In the genomic region with DNA sequence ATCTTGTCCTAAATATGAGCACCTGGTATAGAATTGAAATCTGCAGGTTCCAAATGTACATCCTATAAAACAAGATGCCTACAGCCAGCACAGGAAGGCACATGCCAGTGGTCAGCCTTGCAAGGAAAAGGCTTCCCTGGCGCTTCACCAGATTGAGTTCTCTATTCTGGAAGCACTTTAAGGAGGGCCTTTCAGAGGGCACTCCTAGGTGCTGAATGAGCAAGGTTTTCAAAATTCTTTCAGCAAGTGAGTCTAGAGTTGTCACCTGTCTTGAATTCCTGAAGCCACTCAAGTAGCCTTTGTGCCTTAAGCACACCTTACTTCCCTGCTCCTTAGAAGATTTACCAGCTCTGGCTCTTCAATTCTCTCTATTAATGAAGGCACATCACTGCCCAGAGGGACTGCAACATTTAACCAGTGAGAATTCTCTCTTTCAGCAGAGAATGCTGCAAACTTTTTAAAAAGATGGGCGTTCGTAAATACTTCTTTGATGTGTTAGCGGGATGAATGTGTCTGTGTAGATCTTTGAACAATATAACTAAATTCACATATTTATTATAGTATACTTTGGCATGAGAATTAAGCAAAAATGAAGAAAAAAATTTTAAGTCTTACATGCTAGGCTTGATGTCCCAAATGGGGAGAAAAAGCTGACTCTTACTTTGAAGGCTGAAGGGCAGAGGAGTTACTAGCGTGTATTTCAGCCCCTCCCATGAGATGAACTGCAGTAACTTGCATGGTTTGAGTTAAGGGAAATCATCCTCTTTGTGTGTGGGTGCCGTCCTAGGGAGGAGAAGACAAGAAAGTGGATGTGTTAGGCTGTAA, we compare ENCODE assay signal across 11 cellular contexts.
DNase-seq lines count a peak whose midpoint lies in the region; ATAC-seq and TF ChIP-seq lines count a peak whose summit lies in the region.
"Had no signal": no experiment of that assay in that cellular context is flagged by ENCODE, and none has a peak within 500 bp of the region (broad histone marks: within the 10 kb centered on the region; RNA-seq: fewer than 3 reads in every experiment).

No MANE protein-coding gene starts in this region.

- H3K36me3 Mint-ChIP-seq in MCF 10A (ENCODE audit: insufficient read depth, unreplicated experiment) = peaks cover 36% of the 10 kb centered on the region

- H3K4me3 Mint-ChIP-seq in MCF 10A (ENCODE audit: unreplicated experiment) = peak overlapping the region; percentile 62
- H3K4me3 Mint-ChIP-seq: naive B cell had no signal

- H3K36me3 ChIP-seq in A673 (ENCODE audit: insufficient read depth, low read length, poor library complexity, severe bottlenecking) = no peaks in the 10 kb centered on the region
- no peaks in the 10 kb centered on the region for H3K36me3 ChIP-seq in lung (ENCODE audit: control insufficient read depth in 2 of 2, insufficient read depth in 2 of 2, low read length in 2 of 2)

- 55 to 61% methylated on average over 6 of the region's 6 CpGs for WGBS in lung, 2 donors

- H3K27ac ChIP-seq in A673 (ENCODE audit: low read depth, low read length, poor library complexity, severe bottlenecking) (peak overlapping the region; percentile 86), lung (ENCODE audit: low read depth in 1 of 2, low read length in 1 of 2) (peak overlapping the region in 1 of 2 donors; percentile 82)

- peaks cover 12% of the 10 kb centered on the region for H3K9me3 Mint-ChIP-seq in MCF 10A (ENCODE audit: unreplicated experiment)

- no peak for TF ChIP-seq CTCF in A673 (conservative IDR thresholded peaks at IDR 0.05; ENCODE audit: low read depth, low read length)
- no peak for TF ChIP-seq CTCF in MCF 10A (IDR thresholded peaks at IDR 0.05; ENCODE audit: unreplicated experiment)
- TF ChIP-seq CTCF in lung (IDR thresholded peaks at IDR 0.05; ENCODE audit: control extremely low read depth, extremely low read depth) = no peak

- POLR2A ChIA-PET in A673 (lab: Charles Lee; ENCODE audit: low non-redundant PET) = no interaction called here
- POLR2A ChIA-PET in MCF 10A (lab: Yijun Ruan, JAX) = interaction anchor here (0.6 to 3.5 kb wide), 39 partner anchors 8 to 483 kb away, joined by 3 to 31 read pairs (median 5); a partner anchor contains a TSS

- no peaks in the 10 kb centered on the region for H3K27me3 Mint-ChIP-seq in MCF 10A (ENCODE audit: insufficient read depth, unreplicated experiment)
- H3K27me3 Mint-ChIP-seq: activated CD4-positive, alpha-beta T cell treated with anti-CD3 and anti-CD28 coated beads for 36 hours; naive B cell had no signal

- peaks cover 4% of the 10 kb centered on the region for H3K9me3 ChIP-seq in A673 (ENCODE audit: low read depth, low read length, poor library complexity, severe bottlenecking)
- H3K9me3 ChIP-seq in lung (ENCODE audit: control insufficient read depth in 2 of 2, insufficient read depth in 1 of 2, low read length in 1 of 2) = no peaks in the 10 kb centered on the region

- no peak for DNase-seq in A673 (ENCODE audit: low spot score)
- peak; percentile 34 for DNase-seq in HK-2 (ENCODE audit: unreplicated experiment)
- DNase-seq in MCF 10A (ENCODE audit: unreplicated experiment) = peak; percentile 42
- DNase-seq in lung (ENCODE audit: low spot score) = peak; percentile 69
- no peak for DNase-seq in dermis blood vessel endothelial cell
- DNase-seq in nucleus accumbens (lab: John Stamatoyannopoulos, UW) = no peak
- DNase-seq in COR-L47 (lab: John Stamatoyannopoulos, UW) = no peak
- DNase-seq: naive B cell, NCI-H526 had no signal

- H3K27ac Mint-ChIP-seq in MCF 10A (ENCODE audit: low read depth, unreplicated experiment) = peak overlapping the region; percentile 90
- H3K27ac Mint-ChIP-seq: activated CD4-positive, alpha-beta T cell treated with anti-CD3 and anti-CD28 coated beads for 36 hours had no signal

- ATAC-seq in lung (ENCODE audit: insufficient read depth, low FRiP score) (peak; percentile 12), GM19328 (IDR thresholded peaks at IDR 0.05; ENCODE audit: unreplicated experiment) (no peak)

- peak overlapping the region; percentile 21 for H3K4me3 ChIP-seq in A673 (ENCODE audit: low read depth, low read length, poor library complexity, severe bottlenecking)
- no peak overlapping the region for H3K4me3 ChIP-seq in lung

- no peaks in the 10 kb centered on the region for H3K27me3 ChIP-seq in A673 (replicated peaks; ENCODE audit: insufficient read depth, low read depth, low read length, poor library complexity)
- no peaks in the 10 kb centered on the region for H3K27me3 ChIP-seq in lung (ENCODE audit: control insufficient read depth, insufficient read depth)

- CTCF ChIA-PET in A673 (lab: Charles Lee) (no interaction called here), MCF 10A (lab: Yijun Ruan, JAX) (interaction anchor here (0.9 to 1.3 kb wide), 4 partner anchors 32 to 319 kb away, joined by 3 to 5 read pairs (median 3); no protein-coding TSS in a partner anchor)

- H3K4me1 ChIP-seq in A673 (ENCODE audit: insufficient read depth, low read length, poor library complexity, severe bottlenecking) = peaks cover 28% of the 10 kb centered on the region
- H3K4me1 ChIP-seq in lung (ENCODE audit: control insufficient read depth in 2 of 2, insufficient read depth in 2 of 2, low read length in 2 of 2) = peaks cover 6 to 9% of the 10 kb centered on the region in 2 donors

- peaks cover 72% of the 10 kb centered on the region for H3K4me1 Mint-ChIP-seq in MCF 10A (ENCODE audit: insufficient read depth, unreplicated experiment)
- H3K4me1 Mint-ChIP-seq: naive B cell had no signal

- no TSS peak for BruUV-seq in A673 (replicated peaks; lab: Mats Ljungman, UMichigan)
- TSS peak; percentile 70 for BruUV-seq in MCF 10A (replicated peaks; lab: Mats Ljungman, UMichigan)

- intact Hi-C loops in A673 (cut with micrococcal nuclease; ENCODE audit: unreplicated experiment) = loop anchor here (1.0 kb wide), 1 partner anchor 27 kb away; no protein-coding TSS in a partner anchor
- intact Hi-C loops in MCF 10A (cut with micrococcal nuclease) = loop anchor here (1.0 to 5.0 kb wide), 3 partner anchors 35 to 482 kb away; a partner anchor contains a TSS

Comparison
In these comparisons a context has a peak if more than half of its experiments do, and no peak if none do; other contexts are left out.
1. DNase-seq: peak in HK-2 (single experiment), MCF 10A (single experiment) and lung (single experiment); none in A673 (single experiment), dermis blood vessel endothelial cell (single experiment), nucleus accumbens (0 of 56) and COR-L47 (single experiment).